In genomic region chr3:138329127-138329983, GRCh38 we compare ENCODE assay signal across 8 cellular contexts. TPM values are rescaled to one million over a fixed set of nuclear protein-coding genes. Genes with fewer than 3 reads are reported as not detected.
DNase-seq lines count a peak whose midpoint lies in the region; ATAC-seq and TF ChIP-seq lines count a peak whose summit lies in the region.

Gene NME9, minus strand, starts transcription at chr3:138329851. Its CDS starts 516 bp downstream, at chr3:138329335.

- no peaks in the 10 kb centered on the region for H3F3A ChIP-seq in PC-3 (ENCODE audit: low read length, unreplicated experiment)

- H3K4me3 Mint-ChIP-seq in activated T-cell treated with anti-CD3 and anti-CD28 coated beads, Interleukin-2, amount 50 U/mL, for 24 hours, result peak within 1 kb of the TSS; percentile 85

- H3K4me1 Mint-ChIP-seq in activated T-cell treated with anti-CD3 and anti-CD28 coated beads, Interleukin-2, amount 50 U/mL, for 24 hours (ENCODE audit: low read depth), result peaks cover 39% of the 10 kb centered on the region

- DNase-seq in COR-L47 (lab: John Stamatoyannopoulos, UW) (peak; percentile 99), PC-3 (peak; percentile 75)
- DNase-seq in activated T-cell treated with anti-CD3 and anti-CD28 coated beads, Interleukin-2, amount 50 U/mL, for 24 hours, result peak; percentile 90
- peak; percentile 62 to 80 for DNase-seq in stimulated activated CD8-positive, alpha-beta memory T cell treated with anti-CD3 and anti-CD28 coated beads, Interleukin-4, amount 100 ng/mL, for 4 hours (ENCODE audit: low read depth in 2 of 2, low spot score in 1 of 2)

- TF ChIP-seq RAD21 in Ishikawa (IDR thresholded peaks at IDR 0.05; ENCODE audit: low read depth), result peak; percentile 67

- POLR2A ChIA-PET in PC-3 (lab: Charles Lee; ENCODE audit: unreplicated experiment), result no interaction called here

- peak within 1 kb of the TSS; percentile 83 for H3K4me3 ChIP-seq in PC-3 (ENCODE audit: low read length)
- H3K4me3 ChIP-seq in mucosa of rectum (ENCODE audit: low read length in 2 of 2), result peak within 1 kb of the TSS; percentile 55 to 73

- no peaks in the 10 kb centered on the region for H3K27me3 Mint-ChIP-seq in activated T-cell treated with anti-CD3 and anti-CD28 coated beads, Interleukin-2, amount 50 U/mL, for 24 hours

- no peaks in the 10 kb centered on the region for H3K9me3 Mint-ChIP-seq in activated T-cell treated with anti-CD3 and anti-CD28 coated beads, Interleukin-2, amount 50 U/mL, for 24 hours

- peak within 1 kb of the TSS; percentile 87 for H3K27ac Mint-ChIP-seq in activated T-cell treated with anti-CD3 and anti-CD28 coated beads, Interleukin-2, amount 50 U/mL, for 24 hours

- H3K27ac ChIP-seq in PC-3 (ENCODE audit: low read length) (no peak within 1 kb of the TSS), mucosa of rectum (ENCODE audit: low read depth in 2 of 2, low read length in 2 of 2) (no peak within 1 kb of the TSS)

- no peaks in the 10 kb centered on the region for H3K79me2 ChIP-seq in PC-3 (ENCODE audit: low read length)

- intact Hi-C loops in PC-3 (cut with micrococcal nuclease), result loop anchor here (1.0 kb wide), 2 partner anchors 19 to 142 kb away; partner anchors contain the start of genes ARMC8 and MRAS

- H4K20me1 ChIP-seq in PC-3 (ENCODE audit: low read length), result no peaks in the 10 kb centered on the region

- H3K9ac ChIP-seq in PC-3 (ENCODE audit: low read length) (peak within 1 kb of the TSS; percentile 45), mucosa of rectum (ENCODE audit: low read depth in 1 of 2, low read length in 2 of 2) (peak within 1 kb of the TSS; percentile 43 to 50)

- H3K9me3 ChIP-seq in PC-3 (ENCODE audit: low read length) (no peaks in the 10 kb centered on the region), mucosa of rectum (ENCODE audit: control insufficient read depth in 2 of 2, low read length in 2 of 2) (no peaks in the 10 kb centered on the region)

- no peaks in the 10 kb centered on the region for H3K9me2 ChIP-seq in PC-3 (replicated peaks; ENCODE audit: low read length)

- CTCF ChIA-PET in PC-3 (lab: Charles Lee), result no interaction called here

- peak; percentile 81 for ATAC-seq in GM21528 (IDR thresholded peaks at IDR 0.05; ENCODE audit: low FRiP score, unreplicated experiment)
- peak; percentile 84 for ATAC-seq in PC-3
- peak; percentile 76 for ATAC-seq in esophagus mucosa

- H3K27me3 ChIP-seq in PC-3 (ENCODE audit: low read length) (no peaks in the 10 kb centered on the region), mucosa of rectum (ENCODE audit: control insufficient read depth in 2 of 2, insufficient read depth in 2 of 2, low read length in 2 of 2) (peaks cover under 1 to 4% of the 10 kb centered on the region in 2 donors)

- BruUV-seq in PC-3 (replicated peaks; lab: Mats Ljungman, UMichigan), result no TSS peak

- TF ChIP-seq CTCF in PC-3 (conservative IDR thresholded peaks at IDR 0.05; ENCODE audit: low read depth, low read length), result peak; percentile 62

- H3K36me3 ChIP-seq in PC-3 (ENCODE audit: low read depth, low read length) (no peaks in the 10 kb centered on the region), mucosa of rectum (ENCODE audit: control insufficient read depth in 2 of 2, insufficient read depth in 2 of 2, low read length in 2 of 2) (no peaks in the 10 kb centered on the region)

- TF ChIP-seq EP300 in Ishikawa (IDR thresholded peaks at IDR 0.05; ENCODE audit: borderline replicate concordance), result no peak

- peak within 1 kb of the TSS; percentile 99 for H3K4me2 ChIP-seq in PC-3 (ENCODE audit: low read length)

- H3K4me1 ChIP-seq in PC-3 (ENCODE audit: insufficient read depth, low read length), result peaks cover 7% of the 10 kb centered on the region; the same call in 1 of the 2 replicates
- H3K4me1 ChIP-seq in mucosa of rectum (ENCODE audit: control insufficient read depth in 2 of 2, insufficient read depth in 2 of 2, low read length in 2 of 2), result peaks cover 4 to 9% of the 10 kb centered on the region in 2 donors

- H3K36me3 Mint-ChIP-seq in activated T-cell treated with anti-CD3 and anti-CD28 coated beads, Interleukin-2, amount 50 U/mL, for 24 hours (ENCODE audit: low read depth), result no peaks in the 10 kb centered on the region

- H2AFZ ChIP-seq in PC-3 (ENCODE audit: low read length), result peak within 1 kb of the TSS; percentile 99

TF ChIP-seq in Ishikawa, 13 proteins besides CTCF, POLR2A, EP300 and RAD21:
- TF ChIP-seq ZBTB7A (IDR thresholded peaks at IDR 0.05; ENCODE audit: low read depth) (peak; percentile 96), REST (IDR thresholded peaks at IDR 0.05; ENCODE audit: low read depth) (no peak), NFIC (IDR thresholded peaks at IDR 0.05) (0 out of 2 replicates have a peak, but pooled peaks have one; percentile 22), TAF1 (IDR thresholded peaks at IDR 0.05; ENCODE audit: low read depth) (no peak), YY1 (IDR thresholded peaks at IDR 0.05; ENCODE audit: low read depth) (no peak), MAX (IDR thresholded peaks at IDR 0.05) (peak; percentile 70), TEAD4 (IDR thresholded peaks at IDR 0.05) (no peak), USF1 (IDR thresholded peaks at IDR 0.05) (no peak), TCF12 (IDR thresholded peaks at IDR 0.05; ENCODE audit: low read depth) (no peak)
TF ChIP-seq in Ishikawa: peak in this region for 3.

RNA-seq across cellular contexts. Expression of gene NME9, which starts in this region (rescaled TPM):
- total RNA-seq in PC-3 (2014; rRNA removed), result 0.40 TPM in 1 of 2 replicates, not detected in the other
- total RNA-seq in esophagus mucosa, result not detected

Comparison
In these comparisons a context has a peak if more than half of its experiments do, and no peak if none do; other contexts are left out.
1. Peak in DNase-seq, ATAC-seq, H3K4me3 ChIP-seq, H3K9ac ChIP-seq and H3K4me2 ChIP-seq in PC-3; RNA of the gene not detected or under 1 TPM.
2. Peak in ATAC-seq in esophagus mucosa; RNA of the gene not detected or under 1 TPM.